27 cellular contexts compared by ENCODE assay signal in genomic region chr6:88577461-88577860, GRCh38.
DNase-seq lines count a peak whose midpoint lies in the region; ATAC-seq and TF ChIP-seq lines count a peak whose summit lies in the region.
"Had no signal": no experiment of that assay in that cellular context is flagged by ENCODE, and none has a peak within 500 bp of the region (broad histone marks: within the 10 kb centered on the region; RNA-seq: fewer than 3 reads in every experiment).

No MANE protein-coding gene starts in this region.

- peaks cover 3% of the 10 kb centered on the region for H3K9me3 ChIP-seq in mucosa of descending colon
- H3K9me3 ChIP-seq: A549, BE2C, Caco-2 had no signal

- peaks cover 8% of the 10 kb centered on the region for H3K4me1 ChIP-seq in mucosa of descending colon (ENCODE audit: low read depth)
- H3K4me1 ChIP-seq: A549; BE2C; BLaER1; BLaER1 treated with 17β-estradiol and CSF1 and Interleukin-3, amounts not matched to agents 10 nM and 100 nM; Caco-2 had no signal

- no peak for TF ChIP-seq CTCF in mucosa of descending colon (IDR thresholded peaks at IDR 0.05)

- ATAC-seq in left colon (peak; percentile 98), mucosa of descending colon (peak; percentile 89)
- ATAC-seq: A549; CD8-positive, alpha-beta T cell had no signal

- H3K36me3 ChIP-seq in mucosa of descending colon (ENCODE audit: low read depth): no peaks in the 10 kb centered on the region
- H3K36me3 ChIP-seq: BE2C; BLaER1; BLaER1 treated with 17β-estradiol and CSF1 and Interleukin-3, amounts not matched to agents 10 nM and 100 nM had no signal

- intact Hi-C loops in left colon (cut with DNase I, micrococcal nuclease): no loop called here
- intact Hi-C loops in mucosa of descending colon (cut with DNase I, micrococcal nuclease): no loop called here

- DNase-seq in left colon (no peak), mucosa of descending colon (peak in 1 of 3 donors; percentile 57), T-helper 9 cell (no peak), NCI-H2029 treated with DMSO at 0.1 percent for 48 hours (lab: John Stamatoyannopoulos, UW) (no peak)
- DNase-seq: 8988T; ACHN; AML-193; BE2C; C1 segment of cervical spinal cord; Caco-2; Calu3; CD4-positive, alpha-beta memory T cell; CD4-positive, alpha-beta T cell; CD4-positive, CD25-positive, alpha-beta regulatory T cell; CD8-positive, alpha-beta memory T cell; CD8-positive, alpha-beta T cell; COR-L47; DMS 273 treated with DMSO at 0.1 percent for 48 hours; DMS153; DMS53; DMS79; DMS79 treated with DMSO at 0.1 percent for 48 hours; DND-41; EL had no signal

- no peak overlapping the region for H3K4me3 ChIP-seq in mucosa of descending colon
- H3K4me3 ChIP-seq: A549; BLaER1; BLaER1 treated with 17β-estradiol and CSF1 and Interleukin-3, amounts not matched to agents 10 nM and 100 nM had no signal
